8 cellular contexts compared by ENCODE assay signal in genomic region chr4:74320559-74321118, GRCh38.
A peak's percentile ranks its signal among the peaks of the same experiment; 100 is the strongest.
DNase-seq lines count a peak whose midpoint lies in the region; ATAC-seq and TF ChIP-seq lines count a peak whose summit lies in the region.

No MANE protein-coding gene starts in this region.

- no peaks in the 10 kb centered on the region for H3K79me2 ChIP-seq in DOHH2 (ENCODE audit: control insufficient read depth, low read length)
- H3K79me2 ChIP-seq in OCI-LY1 (ENCODE audit: insufficient read depth, low read length) = no peaks in the 10 kb centered on the region

- DNase-seq in GM20000 (ENCODE audit: low spot score) = peak; percentile 42
- peak; percentile 48 for DNase-seq in astrocyte of the cerebellum (ENCODE audit: low read depth)
- peak; percentile 67 for DNase-seq in iPS-NIHi7 (ENCODE audit: extremely low spot score)
- DNase-seq in stimulated activated CD4-positive, alpha-beta T cell treated with anti-CD3 and anti-CD28 coated beads, Interleukin-4, amount 100 ng/mL, for 24 hours = peak; percentile 25
- DNase-seq in activated CD4-positive, CD25-positive, alpha-beta regulatory T cell treated with anti-CD3 and anti-CD28 coated beads, Interleukin-2, amount 50 U/mL, for 72 hours = no peak

- H4K20me1 ChIP-seq in DOHH2 (ENCODE audit: control insufficient read depth, insufficient read depth, low read depth, low read length) (no peaks in the 10 kb centered on the region), OCI-LY1 (ENCODE audit: insufficient read depth, low read length) (no peaks in the 10 kb centered on the region)

- no peak overlapping the region for H2AFZ ChIP-seq in OCI-LY1 (ENCODE audit: low read length)

- in situ Hi-C loops in astrocyte of the cerebellum (cut with HindIII; ENCODE audit: low sequenced_read_pairs) = no loop called here

- ATAC-seq in HG03565 (IDR thresholded peaks at IDR 0.05; ENCODE audit: unreplicated experiment) = peak; percentile 50

- H3K36me3 ChIP-seq in DOHH2 (ENCODE audit: control insufficient read depth, low read length) = no peaks in the 10 kb centered on the region
- no peaks in the 10 kb centered on the region for H3K36me3 ChIP-seq in OCI-LY1 (ENCODE audit: insufficient read depth, low read length)

- H3K4me1 ChIP-seq in DOHH2 (ENCODE audit: control insufficient read depth, low read length) (no peaks in the 10 kb centered on the region), OCI-LY1 (ENCODE audit: insufficient read depth, low read length, severe bottlenecking) (no peaks in the 10 kb centered on the region)

- H3F3A ChIP-seq in DOHH2 (ENCODE audit: control insufficient read depth, insufficient read depth) (no peaks in the 10 kb centered on the region), OCI-LY1 (ENCODE audit: insufficient read depth, low read length) (no peaks in the 10 kb centered on the region)

- no peaks in the 10 kb centered on the region for H3K9me2 ChIP-seq in DOHH2 (replicated peaks; ENCODE audit: control insufficient read depth, low read length)
- no peaks in the 10 kb centered on the region for H3K9me2 ChIP-seq in OCI-LY1 (ENCODE audit: low read depth, low read length)

- H3K27me3 ChIP-seq in DOHH2 (ENCODE audit: control insufficient read depth, low read length) (peaks cover 21% of the 10 kb centered on the region), OCI-LY1 (ENCODE audit: insufficient read depth, low read length) (no peaks in the 10 kb centered on the region)

- no peak overlapping the region for H3K4me2 ChIP-seq in DOHH2 (ENCODE audit: low read length)
- no peak overlapping the region for H3K4me2 ChIP-seq in OCI-LY1 (ENCODE audit: low read length)

- no peak overlapping the region for H3K9ac ChIP-seq in OCI-LY1 (ENCODE audit: low read length)

- H3K27ac ChIP-seq in DOHH2 (ENCODE audit: low read depth, low read length) (no peak overlapping the region), OCI-LY1 (ENCODE audit: low read depth, low read length, poor library complexity, severe bottlenecking) (no peak overlapping the region)

- no peak overlapping the region for H3K4me3 ChIP-seq in DOHH2 (ENCODE audit: low read length)
- no peak overlapping the region for H3K4me3 ChIP-seq in OCI-LY1 (ENCODE audit: low read depth, low read length, poor library complexity, severe bottlenecking)
- no peak overlapping the region for H3K4me3 ChIP-seq in astrocyte of the cerebellum (ENCODE audit: low read depth, low read length)

- H3K9me3 ChIP-seq in DOHH2 (ENCODE audit: control insufficient read depth, insufficient read depth, low read length) (no peaks in the 10 kb centered on the region), OCI-LY1 (ENCODE audit: low read length) (no peaks in the 10 kb centered on the region)

- TF ChIP-seq CTCF in DOHH2 (IDR thresholded peaks at IDR 0.05; ENCODE audit: low read depth, low read length, poor library complexity, severe bottlenecking) (peak; percentile 59), GM20000 (IDR thresholded peaks at IDR 0.05; ENCODE audit: extremely low read depth, missing control alignments) (no peak), OCI-LY1 (IDR thresholded peaks at IDR 0.05; ENCODE audit: low read length) (peak; percentile 63), astrocyte of the cerebellum (IDR thresholded peaks at IDR 0.05; ENCODE audit: low read depth, low read length, missing control alignments) (peak; percentile 62)
